ENCODE assay signal across 12 cellular contexts in the genomic region with DNA sequence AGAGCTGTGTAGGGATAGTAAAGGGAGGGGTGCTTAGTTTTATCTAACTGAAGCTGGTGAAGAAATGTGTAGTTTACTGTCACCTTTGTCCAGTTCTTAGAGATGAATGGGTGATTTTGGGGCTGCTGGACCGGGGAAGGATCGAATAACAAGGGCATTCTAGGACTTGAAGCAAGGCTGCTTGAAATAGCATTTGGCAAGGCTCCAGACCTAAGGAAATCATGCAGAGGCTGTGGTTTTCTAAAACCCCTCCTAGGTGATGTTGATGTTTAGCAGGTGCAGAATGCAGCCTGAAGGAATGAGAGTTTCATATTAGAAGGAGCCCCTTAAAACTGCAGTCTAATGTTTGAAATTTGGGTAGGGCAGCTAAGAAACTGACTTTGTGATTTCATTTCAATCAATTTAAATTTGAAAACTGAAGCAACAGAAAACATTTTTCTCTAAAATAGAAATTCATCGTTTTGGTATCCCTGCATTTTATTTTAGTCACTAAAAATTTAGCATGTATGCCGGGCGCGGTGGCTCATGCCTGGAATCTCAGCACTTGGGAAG.
A peak's percentile ranks its signal among the peaks of the same experiment; 100 is the strongest.
DNase-seq lines count a peak whose midpoint lies in the region; ATAC-seq and TF ChIP-seq lines count a peak whose summit lies in the region.
"Had no signal": no experiment of that assay in that cellular context is flagged by ENCODE, and none has a peak within 500 bp of the region (broad histone marks: within the 10 kb centered on the region; RNA-seq: fewer than 3 reads in every experiment).

No MANE protein-coding gene starts in this region.

- no peak overlapping the region for H3K4ac ChIP-seq in trophoblast cell (ENCODE audit: low read depth, low read length)

- POLR2A ChIA-PET in HEK293 (lab: Yijun Ruan, JAX) = no interaction called here
- POLR2A ChIA-PET in SK-N-SH (lab: Yijun Ruan, JAX) = no interaction called here

- H3K4me3 ChIP-seq in HEK293 (ENCODE audit: low read depth, low read length) = no peak overlapping the region
- no peak overlapping the region for H3K4me3 ChIP-seq in SK-N-SH (ENCODE audit: low read depth in 2 of 2, low read length in 1 of 2)
- no peak overlapping the region for H3K4me3 ChIP-seq in trophoblast cell (ENCODE audit: low read depth, low read length)

- H3K14ac ChIP-seq in trophoblast cell (ENCODE audit: low read length) = no peak overlapping the region

- no peaks in the 10 kb centered on the region for H3F3A ChIP-seq in SK-N-SH (replicated peaks; ENCODE audit: insufficient read depth)

- H3K27ac ChIP-seq in HEK293 (ENCODE audit: extremely low read depth, low read depth, low read length) (no peak overlapping the region), SK-N-SH (ENCODE audit: low read depth in 2 of 2, low read length in 1 of 2) (peak overlapping the region in 1 of 2 experiments; percentile 1; a peak in 1 of 4 replicates), trophoblast cell (ENCODE audit: low read depth, low read length) (no peak overlapping the region)
- H3K27ac ChIP-seq: 22Rv1, VCaP had no signal

- no peak overlapping the region for H4K12ac ChIP-seq in trophoblast cell (ENCODE audit: low read depth, low read length)

- CTCF ChIA-PET in HEK293 (lab: Yijun Ruan, JAX) (no interaction called here), SK-N-SH (lab: Yijun Ruan, JAX) (no interaction called here)

- H3K18ac ChIP-seq in trophoblast cell (ENCODE audit: low read length) = no peak overlapping the region

- no peak overlapping the region for H2AFZ ChIP-seq in SK-N-SH (ENCODE audit: low read depth)
- no peak overlapping the region for H2AFZ ChIP-seq in trophoblast cell (ENCODE audit: insufficient read depth, low read length, poor library complexity)

- no peaks in the 10 kb centered on the region for H4K20me1 ChIP-seq in SK-N-SH (ENCODE audit: insufficient read depth)

- 0 out of 4 replicates have a peak, but pooled peaks of 1 of the 2 experiments have one; percentile 17 for TF ChIP-seq EP300 in SK-N-SH (IDR thresholded peaks at IDR 0.05; ENCODE audit: borderline replicate concordance in 1 of 2, low read depth in 1 of 2, low read length in 1 of 2)

- H3K9ac ChIP-seq in SK-N-SH (no peak overlapping the region), trophoblast cell (ENCODE audit: low read length) (no peak overlapping the region)

- H4K8ac ChIP-seq in trophoblast cell (ENCODE audit: low read depth, low read length) = no peak overlapping the region

- no peak overlapping the region for H2BK5ac ChIP-seq in trophoblast cell (ENCODE audit: low read depth, low read length, poor library complexity)

- no peak overlapping the region for H2AK5ac ChIP-seq in trophoblast cell (ENCODE audit: low read length)

- H3K79me2 ChIP-seq in SK-N-SH (ENCODE audit: insufficient read depth) = peaks cover 4% of the 10 kb centered on the region; the same call in 1 of the 2 replicates
- H3K79me2 ChIP-seq in trophoblast cell (ENCODE audit: control insufficient read depth, insufficient read depth, low read length, poor library complexity) = no peaks in the 10 kb centered on the region

- no peaks in the 10 kb centered on the region; a peak in 1 of 3 replicates for H3K36me3 ChIP-seq in HEK293 (ENCODE audit: control insufficient read depth in 2 of 2, insufficient read depth in 1 of 2, low read length in 2 of 2)
- peaks cover 0 to 3% of the 10 kb centered on the region in 2 experiments for H3K36me3 ChIP-seq in SK-N-SH (replicated peaks in 1 of 2; ENCODE audit: control insufficient read depth in 1 of 2, insufficient read depth in 2 of 2, low read length in 1 of 2)
- peaks cover 0 to 2% of the 10 kb centered on the region in 2 experiments for H3K36me3 ChIP-seq in trophoblast cell (ENCODE audit: control insufficient read depth in 1 of 2, insufficient read depth in 2 of 2, low read length in 2 of 2)

- H2BK120ac ChIP-seq in trophoblast cell (ENCODE audit: insufficient read depth, low read length, poor library complexity) = no peak overlapping the region

- H2BK12ac ChIP-seq in trophoblast cell (ENCODE audit: low read length) = no peak overlapping the region

- no peaks in the 10 kb centered on the region for H3K27me3 ChIP-seq in SK-N-SH (ENCODE audit: insufficient read depth)
- no peaks in the 10 kb centered on the region for H3K27me3 ChIP-seq in trophoblast cell (ENCODE audit: insufficient read depth, low read length)

- no peak for TF ChIP-seq CTCF in HEK293 (tag by site-specific recombination; IDR thresholded peaks at IDR 0.05)
- TF ChIP-seq CTCF in SK-N-SH (IDR thresholded peaks at IDR 0.05) = no peak

- no peak overlapping the region for H4K91ac ChIP-seq in trophoblast cell (ENCODE audit: low read depth, low read length)

- H3K4me1 ChIP-seq in HEK293 (ENCODE audit: control insufficient read depth, insufficient read depth, low read length) (peaks cover 13% of the 10 kb centered on the region), SK-N-SH (ENCODE audit: control insufficient read depth in 1 of 2, insufficient read depth in 2 of 2, low read depth in 1 of 2, low read length in 1 of 2) (peaks cover 0 to 5% of the 10 kb centered on the region in 2 experiments; a peak in 1 of 4 replicates), trophoblast cell (ENCODE audit: control insufficient read depth in 1 of 2, insufficient read depth in 2 of 2, low read length in 2 of 2) (peaks cover 2% of the 10 kb centered on the region in 2 experiments)

- DNase-seq in DMS 273 (lab: John Stamatoyannopoulos, UW; ENCODE audit: unreplicated experiment) (peak; percentile 20), DMS 273 treated with DMSO at 0.1 percent for 48 hours (lab: John Stamatoyannopoulos, UW) (no peak), SK-N-SH (no peak), left kidney (ENCODE audit: low read depth, low spot score) (peak; percentile 71), trophoblast cell (no peak), SW 1271 (lab: John Stamatoyannopoulos, UW) (no peak)
- DNase-seq: activated T-cell treated with anti-CD3 and anti-CD28 coated beads, Interleukin-2, amount 50 U/mL, for 4 hours; NCI-H1436 had no signal

- H3K9me2 ChIP-seq in SK-N-SH = no peaks in the 10 kb centered on the region

- peaks cover 7% of the 10 kb centered on the region for H3K79me1 ChIP-seq in trophoblast cell (ENCODE audit: low read length)

- TF ChIP-seq RAD21 in SK-N-SH (IDR thresholded peaks at IDR 0.05; ENCODE audit: low read length) = no peak

- ATAC-seq in GM18867 (IDR thresholded peaks at IDR 0.05; ENCODE audit: unreplicated experiment) = no peak
- ATAC-seq: activated T-cell treated with anti-CD3 and anti-CD28 coated beads, Interleukin-2, amount 50 U/mL, for 4 hours had no signal

- WGBS in SK-N-SH (ENCODE audit: low lambda C conversion rate) = 77% methylated on average over 5 of the region's 6 CpGs
- WGBS in trophoblast cell (ENCODE audit: extremely low coverage, insufficient coverage, insufficient read length) = no CpG with 5 or more reads among the region's 6 CpGs

- H3K23ac ChIP-seq in trophoblast cell (ENCODE audit: low read length) = no peak overlapping the region

- H3K9me3 ChIP-seq in HEK293 (ENCODE audit: control insufficient read depth, insufficient read depth, low read depth, low read length) (no peaks in the 10 kb centered on the region), SK-N-SH (no peaks in the 10 kb centered on the region), trophoblast cell (ENCODE audit: insufficient read depth, low read depth, low read length) (no peaks in the 10 kb centered on the region)

- H3K4me2 ChIP-seq in SK-N-SH (no peak overlapping the region), trophoblast cell (ENCODE audit: low read length) (no peak overlapping the region)

TF ChIP-seq in HEK293, 187 proteins besides CTCF, POLR2A, EP300 and RAD21 (continues in another document):
- TF ChIP-seq, protein P1, sequence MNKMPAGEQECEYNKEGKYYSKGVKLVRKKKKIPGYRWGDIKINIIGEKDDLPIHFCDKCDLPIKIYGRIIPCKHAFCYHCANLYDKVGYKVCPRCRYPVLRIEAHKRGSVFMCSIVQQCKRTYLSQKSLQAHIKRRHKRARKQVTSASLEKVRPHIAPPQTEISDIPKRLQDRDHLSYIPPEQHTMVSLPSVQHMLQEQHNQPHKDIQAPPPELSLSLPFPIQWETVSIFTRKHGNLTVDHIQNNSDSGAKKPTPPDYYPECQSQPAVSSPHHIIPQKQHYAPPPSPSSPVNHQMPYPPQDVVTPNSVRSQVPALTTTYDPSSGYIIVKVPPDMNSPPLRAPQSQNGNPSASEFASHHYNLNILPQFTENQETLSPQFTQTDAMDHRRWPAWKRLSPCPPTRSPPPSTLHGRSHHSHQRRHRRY (tag by site-specific recombination; IDR thresholded peaks at IDR 0.05) = no peak
- TF ChIP-seq ZNF292 (tag by site-specific recombination; IDR thresholded peaks at IDR 0.05; ENCODE audit: borderline replicate concordance, low read depth) (no peak), ZNF10 (tag by site-specific recombination; IDR thresholded peaks at IDR 0.05) (peak; percentile 83), KLF16 (tag by site-specific recombination; IDR thresholded peaks at IDR 0.05) (no peak), ZSCAN30 (tag by site-specific recombination; IDR thresholded peaks at IDR 0.05) (peak; percentile 57; the same call in 1 of the 2 replicates)

TF ChIP-seq in SK-N-SH, 30 proteins besides CTCF, POLR2A, EP300 and RAD21 (continues in another document):
- TF ChIP-seq, protein P2, sequence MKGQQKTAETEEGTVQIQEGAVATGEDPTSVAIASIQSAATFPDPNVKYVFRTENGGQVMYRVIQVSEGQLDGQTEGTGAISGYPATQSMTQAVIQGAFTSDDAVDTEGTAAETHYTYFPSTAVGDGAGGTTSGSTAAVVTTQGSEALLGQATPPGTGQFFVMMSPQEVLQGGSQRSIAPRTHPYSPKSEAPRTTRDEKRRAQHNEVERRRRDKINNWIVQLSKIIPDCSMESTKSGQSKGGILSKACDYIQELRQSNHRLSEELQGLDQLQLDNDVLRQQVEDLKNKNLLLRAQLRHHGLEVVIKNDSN (IDR thresholded peaks at IDR 0.05; ENCODE audit: borderline replicate concordance, low read depth) = no peak
- TF ChIP-seq TCF12 (IDR thresholded peaks at IDR 0.05) (peak; percentile 76), MEF2A (IDR thresholded peaks at IDR 0.05; ENCODE audit: borderline replicate concordance, low read depth) (peak; percentile 70; the same call in 1 of the 2 replicates), NFIC (IDR thresholded peaks at IDR 0.05; ENCODE audit: borderline replicate concordance) (peak; percentile 50; the same call in 1 of the 2 replicates), POLR2AphosphoS5 (IDR thresholded peaks at IDR 0.05; ENCODE audit: low read depth, low read length) (no peak), JUND (IDR thresholded peaks at IDR 0.05) (no peak), FOXM1 (IDR thresholded peaks at IDR 0.05; ENCODE audit: low read depth) (no peak), EZH2phosphoT487 (IDR thresholded peaks at IDR 0.05; ENCODE audit: borderline replicate concordance, low read depth) (no peak)

Comparison
In these comparisons a context has a peak if more than half of its experiments do, and no peak if none do; other contexts are left out.
1. DNase-seq: peak in DMS 273 (single experiment) and left kidney (single experiment); none in DMS 273 treated with DMSO at 0.1 percent for 48 hours (single experiment), SK-N-SH (single experiment), trophoblast cell (0 of 2) and SW 1271 (0 of 2).